9 cellular contexts compared by ENCODE assay signal in genomic region chr19:3471954-3472655, GRCh38. TPM values are rescaled to one million over a fixed set of nuclear protein-coding genes. Genes with fewer than 3 reads are reported as not detected.
DNase-seq lines count a peak whose midpoint lies in the region; ATAC-seq and TF ChIP-seq lines count a peak whose summit lies in the region.
"Had no signal": no experiment of that assay in that cellular context is flagged by ENCODE, and none has a peak within 500 bp of the region (broad histone marks: within the 10 kb centered on the region; RNA-seq: fewer than 3 reads in every experiment).

No MANE protein-coding gene starts in this region.

- peaks cover 14% of the 10 kb centered on the region for H3K4me1 ChIP-seq in lower lobe of right lung

- H3K4me1 Mint-ChIP-seq in brain (no peaks in the 10 kb centered on the region), type B pancreatic cell (ENCODE audit: unreplicated experiment) (no peaks in the 10 kb centered on the region)

- peak; percentile 83 for DNase-seq in D341Med (ENCODE audit: low spot score)
- peak; percentile 14 for DNase-seq in OCI-M1 (lab: John Stamatoyannopoulos, UW)
- no peak for DNase-seq in lower lobe of right lung
- DNase-seq in type B pancreatic cell (ENCODE audit: extremely low spot score, unreplicated experiment): no peak
- DNase-seq in Ammon's horn (ENCODE audit: low spot score): no peak

- peaks cover 0 to 21% (median 7%) of the 10 kb centered on the region in 5 experiments for H3K9me3 Mint-ChIP-seq in brain
- H3K9me3 Mint-ChIP-seq in type B pancreatic cell: no peaks in the 10 kb centered on the region

- no peaks in the 10 kb centered on the region for H3K36me3 ChIP-seq in lower lobe of right lung

- peak; percentile 80 to 88 for TF ChIP-seq CTCF in brain (conservative IDR thresholded peaks at IDR 0.05)
- TF ChIP-seq CTCF in lower lobe of right lung (IDR thresholded peaks at IDR 0.05): peak; percentile 88
- TF ChIP-seq CTCF in type B pancreatic cell (conservative IDR thresholded peaks at IDR 0.05): peak; percentile 80

- peaks cover 8% of the 10 kb centered on the region for H3K36me3 Mint-ChIP-seq in brain
- no peaks in the 10 kb centered on the region for H3K36me3 Mint-ChIP-seq in type B pancreatic cell

- no peak overlapping the region for H3K27ac ChIP-seq in lower lobe of right lung

- H3K27me3 Mint-ChIP-seq in brain (peaks cover 12% of the 10 kb centered on the region), type B pancreatic cell (peaks cover 29% of the 10 kb centered on the region)

- no peak overlapping the region for H3K4me3 ChIP-seq in lower lobe of right lung

- ATAC-seq in lower lobe of right lung (peak; percentile 71), HG02973 (IDR thresholded peaks at IDR 0.05; ENCODE audit: unreplicated experiment) (no peak), HG02571 (IDR thresholded peaks at IDR 0.05; ENCODE audit: unreplicated experiment) (no peak)

- H3K27ac Mint-ChIP-seq in brain (no peak overlapping the region), type B pancreatic cell (no peak overlapping the region)

- H3K27me3 ChIP-seq in lower lobe of right lung (ENCODE audit: low read depth): no peaks in the 10 kb centered on the region

- H3K4me3 Mint-ChIP-seq in brain: no peak overlapping the region
- H3K4me3 Mint-ChIP-seq in type B pancreatic cell: no peak overlapping the region

- intact Hi-C loops in lower lobe of right lung (cut with DNase I): loop anchor here (10.0 kb wide), 1 partner anchor 147 kb away; no protein-coding TSS in a partner anchor

- H3K9me3 ChIP-seq in lower lobe of right lung: no peaks in the 10 kb centered on the region

RNA-seq across cellular contexts. Expression of gene SMIM24, which starts 8.2 kb away (rescaled TPM):
- 8.0 TPM for polyA plus RNA-seq in brain (ENCODE audit: insufficient read depth, low read depth, low replicate concordance)
- total RNA-seq in lower lobe of right lung: not detected
- total RNA-seq in type B pancreatic cell (ENCODE audit: low replicate concordance): 7.0 and 21.9 TPM in 2 replicates
- total RNA-seq: dermis microvascular lymphatic vessel endothelial cell had no signal

RNA-seq across cellular contexts. Expression of gene SMIM44, which starts 11.1 kb away (rescaled TPM):
- polyA plus RNA-seq in brain (ENCODE audit: insufficient read depth, low read depth, low replicate concordance): not detected
- total RNA-seq in lower lobe of right lung (not detected), type B pancreatic cell (ENCODE audit: low replicate concordance) (not detected in 2 replicates)
- total RNA-seq: dermis microvascular lymphatic vessel endothelial cell had no signal

RNA-seq across cellular contexts. Expression of gene DOHH, which starts 28.4 kb away (rescaled TPM):
- polyA plus RNA-seq in brain (ENCODE audit: insufficient read depth, low read depth, low replicate concordance): 30.0 TPM
- 9.9 TPM for total RNA-seq in lower lobe of right lung
- total RNA-seq in type B pancreatic cell (ENCODE audit: low replicate concordance): 10.5 and 10.8 TPM in 2 replicates

RNA-seq across cellular contexts. Expression of gene FZR1, which starts 34.0 kb away (rescaled TPM):
- 85.0 TPM for polyA plus RNA-seq in brain (ENCODE audit: insufficient read depth, low read depth, low replicate concordance)
- total RNA-seq in lower lobe of right lung (34.1 TPM), type B pancreatic cell (ENCODE audit: low replicate concordance) (59.4 and 63.2 TPM in 2 replicates)

Comparison
In these comparisons a context has a peak if more than half of its experiments do, and no peak if none do; other contexts are left out.
1. DNase-seq: peak in D341Med (single experiment) and OCI-M1 (single experiment); none in lower lobe of right lung (single experiment), type B pancreatic cell (single experiment) and Ammon's horn (single experiment).
2. ATAC-seq: peak in lower lobe of right lung (2 of 2); none in HG02973 (single experiment) and HG02571 (single experiment).
3. Peak in every context shown above with its lines, with median percentiles within 50 percentile points of each other: CTCF ChIP-seq.